Comparison of ENCODE assay signal across 8 cellular contexts in the genomic region with DNA sequence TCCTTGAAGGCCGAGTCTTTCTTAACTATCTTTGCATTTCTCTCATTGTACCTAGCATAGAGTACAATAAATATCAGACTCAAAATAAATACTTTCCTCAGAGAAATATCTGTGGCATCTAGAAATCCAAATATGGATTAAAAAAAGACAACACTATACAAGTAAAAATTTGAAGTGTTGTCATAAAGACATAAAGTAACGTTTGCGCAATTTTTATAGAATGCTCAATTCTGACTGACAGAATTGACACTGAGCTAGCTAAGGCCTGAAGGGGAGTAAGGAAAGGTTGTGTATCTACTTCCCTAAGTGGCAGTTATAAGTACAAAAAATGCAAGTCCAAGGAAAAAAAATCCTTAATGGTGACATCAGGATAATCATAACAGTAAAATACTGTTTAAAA. TPM values are rescaled to one million over a fixed set of nuclear protein-coding genes. Genes with fewer than 3 reads are reported as not detected.
DNase-seq lines count a peak whose midpoint lies in the region; ATAC-seq and TF ChIP-seq lines count a peak whose summit lies in the region.

No MANE protein-coding gene starts in this region.

- no peak for TF ChIP-seq CTCF in CD4-positive, alpha-beta T cell (IDR thresholded peaks at IDR 0.05)
- no peak for TF ChIP-seq CTCF in MM.1S (IDR thresholded peaks at IDR 0.05; ENCODE audit: low read length)
- no peak for TF ChIP-seq CTCF in GM10266 (IDR thresholded peaks at IDR 0.05; ENCODE audit: control insufficient read depth, insufficient read depth, low read depth, missing control alignments)

- peaks cover 16% of the 10 kb centered on the region; the same call in 1 of the 2 replicates for H3F3A ChIP-seq in MM.1S (ENCODE audit: insufficient read depth, low read length)

- CTCF ChIA-PET in CD4-positive, alpha-beta T cell (lab: Charles Lee), result interaction anchor here (0.5 to 2.8 kb wide), 6 partner anchors 21 to 127 kb away, joined by 3 to 13 read pairs (median 4); partner anchors contain the start of gene NMB

- peaks cover 19% of the 10 kb centered on the region for H3K36me3 Mint-ChIP-seq in CD4-positive, alpha-beta T cell (ENCODE audit: low read depth)

- DNase-seq in CD4-positive, alpha-beta T cell, result no peak
- DNase-seq in MM.1S (no peak), medulla oblongata (ENCODE audit: extremely low spot score) (no peak), cerebellar nuclear complex (lab: John Stamatoyannopoulos, UW) (no peak), GM10266 (ENCODE audit: extremely low spot score) (no peak), islet precursor cell (no peak)
- no peak for DNase-seq in effector memory CD4-positive, alpha-beta T cell

- H3K4me2 ChIP-seq in MM.1S (ENCODE audit: low read depth, low read length), result peak overlapping the region; percentile 79

- no peaks in the 10 kb centered on the region for H3K27me3 ChIP-seq in CD4-positive, alpha-beta T cell (ENCODE audit: control insufficient read depth, insufficient read depth, low read length)
- H3K27me3 ChIP-seq in MM.1S (replicated peaks; ENCODE audit: insufficient read depth, low read length), result no peaks in the 10 kb centered on the region
- no peaks in the 10 kb centered on the region for H3K27me3 ChIP-seq in effector memory CD4-positive, alpha-beta T cell (replicated peaks; ENCODE audit: control insufficient read depth, insufficient read depth, low read length, poor library complexity, severe bottlenecking)
- no peaks in the 10 kb centered on the region for H3K27me3 ChIP-seq in neuron (ENCODE audit: insufficient read depth, low read length)

- peaks cover 55% of the 10 kb centered on the region for H3K4me1 Mint-ChIP-seq in CD4-positive, alpha-beta T cell (ENCODE audit: low read depth)

- no peaks in the 10 kb centered on the region for H3K9me3 ChIP-seq in CD4-positive, alpha-beta T cell (ENCODE audit: control insufficient read depth, low read length)
- H3K9me3 ChIP-seq in MM.1S (replicated peaks; ENCODE audit: insufficient read depth, low read length), result no peaks in the 10 kb centered on the region
- no peaks in the 10 kb centered on the region for H3K9me3 ChIP-seq in effector memory CD4-positive, alpha-beta T cell (ENCODE audit: control insufficient read depth, low read length)
- H3K9me3 ChIP-seq in neuron (ENCODE audit: low read length), result no peaks in the 10 kb centered on the region

- no peak overlapping the region for H3K27ac ChIP-seq in CD4-positive, alpha-beta T cell (ENCODE audit: low read depth, low read length)
- no peak overlapping the region for H3K27ac ChIP-seq in MM.1S (ENCODE audit: low read length)
- H3K27ac ChIP-seq in effector memory CD4-positive, alpha-beta T cell (ENCODE audit: insufficient read depth, low read length, poor library complexity, severe bottlenecking), result peak overlapping the region; percentile 86

- H3K9me3 Mint-ChIP-seq in CD4-positive, alpha-beta T cell, result no peaks in the 10 kb centered on the region

- no peak for ATAC-seq in CD4-positive, alpha-beta T cell (ENCODE audit: poor library complexity)

- POLR2A ChIA-PET in CD4-positive, alpha-beta T cell (lab: Charles Lee), result interaction anchor here (1.1 to 10.0 kb wide), 11 partner anchors 8 to 84 kb away, joined by 3 to 311 read pairs (median 20); partner anchors contain the start of genes NMB, WDR73 and ZNF592

- H4K20me1 ChIP-seq in MM.1S (ENCODE audit: insufficient read depth, low read length), result no peaks in the 10 kb centered on the region

- H3K27ac Mint-ChIP-seq in CD4-positive, alpha-beta T cell, result peak overlapping the region; percentile 95

- H3K27me3 Mint-ChIP-seq in CD4-positive, alpha-beta T cell, result no peaks in the 10 kb centered on the region

- no peak overlapping the region for H2AFZ ChIP-seq in MM.1S (ENCODE audit: low read length)
- no peak overlapping the region for H2AFZ ChIP-seq in neuron (ENCODE audit: low read depth, low read length)

- peak overlapping the region; percentile 89 for H3K4me3 ChIP-seq in MM.1S (ENCODE audit: low read length)
- H3K4me3 ChIP-seq in effector memory CD4-positive, alpha-beta T cell (ENCODE audit: insufficient read depth, low read depth, low read length, poor library complexity, severe bottlenecking), result peak overlapping the region; percentile 94
- H3K4me3 ChIP-seq in neuron (ENCODE audit: low read length), result peak overlapping the region; percentile 89

- peaks cover 59% of the 10 kb centered on the region for H3K79me2 ChIP-seq in MM.1S (ENCODE audit: low read length)

- peak overlapping the region; percentile 82; the same call in 1 of the 2 replicates for H3K9ac ChIP-seq in MM.1S (ENCODE audit: low read length)

- H3K4me3 Mint-ChIP-seq in CD4-positive, alpha-beta T cell, result peak overlapping the region; percentile 93

- H3K9me2 ChIP-seq in MM.1S (replicated peaks; ENCODE audit: insufficient read depth, low read length), result no peaks in the 10 kb centered on the region

- H3K4me1 ChIP-seq in MM.1S (ENCODE audit: low read length), result peaks cover 14% of the 10 kb centered on the region
- H3K4me1 ChIP-seq in effector memory CD4-positive, alpha-beta T cell (ENCODE audit: control insufficient read depth, insufficient read depth, low read length, poor library complexity, severe bottlenecking), result peaks cover 6% of the 10 kb centered on the region
- H3K4me1 ChIP-seq in neuron (ENCODE audit: insufficient read depth, low read length), result peaks cover 18% of the 10 kb centered on the region

- no peaks in the 10 kb centered on the region for H3K36me3 ChIP-seq in MM.1S (replicated peaks; ENCODE audit: insufficient read depth, low read length)
- no peaks in the 10 kb centered on the region for H3K36me3 ChIP-seq in effector memory CD4-positive, alpha-beta T cell (ENCODE audit: control insufficient read depth, insufficient read depth, low read length)
- peaks cover 17% of the 10 kb centered on the region for H3K36me3 ChIP-seq in neuron (ENCODE audit: insufficient read depth, low read length)

- intact Hi-C loops in CD4-positive, alpha-beta T cell (cut with DNase I, micrococcal nuclease), result loop anchor here in 1 of 2 experiments (2.0 kb wide), 1 partner anchor 60 kb away; the partner anchor contains the start of gene WDR73

RNA-seq across cellular contexts. Expression of gene SEC11A, which starts 1.1 kb away (rescaled TPM):
- 10 to 100 TPM; 44.1 to 47.0 TPM for total RNA-seq in CD4-positive, alpha-beta T cell

RNA-seq across cellular contexts. Expression of gene ZNF592, which starts 33.6 kb away (rescaled TPM):
- 10 to 100 TPM; 37.5 to 38.2 TPM for total RNA-seq in CD4-positive, alpha-beta T cell

RNA-seq across cellular contexts. Expression of gene NMB, which starts 56.8 kb away (rescaled TPM):
- 1 to 10 TPM; 2.2 to 3.7 TPM for total RNA-seq in CD4-positive, alpha-beta T cell
